1 cellular context compared by ENCODE assay signal in genomic region chr16:635573-636205, GRCh38.
TF ChIP-seq lines count a peak whose summit lies in the region.

No MANE protein-coding gene starts in this region.

TF ChIP-seq in H1, 55 proteins besides CTCF, POLR2A, EP300 and RAD21:
- TF ChIP-seq TCF12 (IDR thresholded peaks at IDR 0.05; ENCODE audit: low read depth, low read length) (no peak), POU5F1 (IDR thresholded peaks at IDR 0.05; ENCODE audit: low read depth, low read length) (no peak), PHF8 (conservative IDR thresholded peaks at IDR 0.05; ENCODE audit: low read depth, low read length) (peak; percentile 74; the same call in 1 of the 2 replicates), JUN (IDR thresholded peaks at IDR 0.05; ENCODE audit: low read depth, low read length) (no peak), BCL11A (IDR thresholded peaks at IDR 0.05; ENCODE audit: low read depth in 2 of 2, low read length in 2 of 2) (no peak), SIX5 (IDR thresholded peaks at IDR 0.05; ENCODE audit: low read depth, low read length) (no peak), HDAC2 (IDR thresholded peaks at IDR 0.05; ENCODE audit: borderline replicate concordance in 1 of 2, low read depth in 2 of 2, low read length in 2 of 2) (0 out of 4 replicates have a peak, but pooled peaks of 1 of the 2 experiments have one; percentile 37)
- TF ChIP-seq, protein P1, sequence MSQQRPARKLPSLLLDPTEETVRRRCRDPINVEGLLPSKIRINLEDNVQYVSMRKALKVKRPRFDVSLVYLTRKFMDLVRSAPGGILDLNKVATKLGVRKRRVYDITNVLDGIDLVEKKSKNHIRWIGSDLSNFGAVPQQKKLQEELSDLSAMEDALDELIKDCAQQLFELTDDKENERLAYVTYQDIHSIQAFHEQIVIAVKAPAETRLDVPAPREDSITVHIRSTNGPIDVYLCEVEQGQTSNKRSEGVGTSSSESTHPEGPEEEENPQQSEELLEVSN (IDR thresholded peaks at IDR 0.05): peak; percentile 63; the same call in 1 of the 2 replicates
- TF ChIP-seq, protein P2, sequence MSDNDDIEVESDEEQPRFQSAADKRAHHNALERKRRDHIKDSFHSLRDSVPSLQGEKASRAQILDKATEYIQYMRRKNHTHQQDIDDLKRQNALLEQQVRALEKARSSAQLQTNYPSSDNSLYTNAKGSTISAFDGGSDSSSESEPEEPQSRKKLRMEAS (IDR thresholded peaks at IDR 0.05): no peak
